Comparison of ENCODE assay signal across 20 cellular contexts in the genomic region with DNA sequence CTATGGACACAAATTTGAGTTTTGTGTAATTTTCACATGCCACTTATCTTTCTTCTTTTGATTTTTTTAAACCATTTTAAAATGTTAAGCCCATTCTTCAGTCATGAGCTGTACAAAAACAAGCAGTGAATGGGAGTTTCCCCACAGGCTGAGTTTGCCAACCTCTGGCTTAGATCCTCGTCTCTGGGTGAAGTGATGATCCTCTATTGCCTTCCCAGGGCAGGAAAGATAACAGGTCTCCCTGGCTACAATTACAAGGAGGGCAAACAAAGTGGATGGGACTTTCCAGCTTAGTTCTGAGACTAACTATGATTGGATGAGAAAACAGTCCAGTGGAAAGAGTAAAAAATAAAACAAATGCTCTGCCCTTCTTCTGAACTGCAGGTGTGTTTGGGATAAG.
DNase-seq lines count a peak whose midpoint lies in the region; ATAC-seq, FAIRE-seq and TF ChIP-seq lines count a peak whose summit lies in the region.
"Had no signal": no experiment of that assay in that cellular context is flagged by ENCODE, and none has a peak within 500 bp of the region (broad histone marks: within the 10 kb centered on the region; RNA-seq: fewer than 3 reads in every experiment).

No MANE protein-coding gene starts in this region.

- no peak overlapping the region for H3K27ac Mint-ChIP-seq in activated CD4-positive, alpha-beta T cell treated with anti-CD3 and anti-CD28 coated beads, Interleukin-2, amount 10 ng/mL, durations not matched to agents 24 days and 14 days
- H3K27ac Mint-ChIP-seq: activated CD8-positive, alpha-beta T cell treated with anti-CD3 and anti-CD28 coated beads, Interleukin-2, amount 10 ng/mL, durations not matched to agents 7 days and 5 days; activated naive CD8-positive, alpha-beta T cell treated with anti-CD3 and anti-CD28 coated beads, Interleukin-2, amount 10 ng/mL, durations not matched to agents 7 days and 5 days; CD8-positive, alpha-beta memory T cell; neural progenitor cell had no signal

- intact Hi-C loops in left lung (cut with DNase I): no loop called here
- intact Hi-C loops in activated CD4-positive, alpha-beta T cell treated with anti-CD3 and anti-CD28 coated beads, Interleukin-2, amount 10 ng/mL, durations not matched to agents 24 days and 14 days (cut with micrococcal nuclease): no loop called here

- no peaks in the 10 kb centered on the region for H3K4me1 ChIP-seq in A549
- H3K4me1 ChIP-seq in left lung: no peaks in the 10 kb centered on the region

- H3K4me3 ChIP-seq in A549 (no peak overlapping the region), left lung (no peak overlapping the region)
- H3K4me3 ChIP-seq: HAP-1, neural progenitor cell had no signal

- no peak for TF ChIP-seq RAD21 in A549 (conservative IDR thresholded peaks at IDR 0.05 in 1 of 2, IDR thresholded peaks at IDR 0.05 in 1 of 2)

- ATAC-seq in A549 (peak; percentile 43 to 60; a peak in 4 of 6 replicates), left lung (peak; percentile 46)
- ATAC-seq: activated CD8-positive, alpha-beta T cell treated with anti-CD3 and anti-CD28 coated beads, Interleukin-2, amount 10 ng/mL, durations not matched to agents 7 days and 5 days had no signal

- H3K27me3 Mint-ChIP-seq in activated CD4-positive, alpha-beta T cell treated with anti-CD3 and anti-CD28 coated beads, Interleukin-2, amount 10 ng/mL, durations not matched to agents 24 days and 14 days: peaks cover 12% of the 10 kb centered on the region

- CTCF ChIA-PET in A549 (lab: Yijun Ruan, JAX): no interaction called here

- DNase-seq in A549 (ENCODE audit: low read depth in 1 of 2, low spot score in 1 of 2) (peak; percentile 3 to 49), NCI-H2196 treated with DMSO at 0.1 percent for 48 hours (lab: John Stamatoyannopoulos, UW; ENCODE audit: unreplicated experiment) (peak; percentile 37), dermis blood vessel endothelial cell (peak; percentile 3), left lung (no peak), OCI-M1 (lab: John Stamatoyannopoulos, UW) (no peak), frontal cortex (ENCODE audit: low spot score in 2 of 2) (no peak), RCC 7860 (ENCODE audit: low spot score) (no peak)
- no peak for DNase-seq in activated CD4-positive, alpha-beta T cell treated with anti-CD3 and anti-CD28 coated beads, Interleukin-2, amount 10 ng/mL, durations not matched to agents 24 days and 14 days
- DNase-seq: activated CD8-positive, alpha-beta T cell treated with anti-CD3 and anti-CD28 coated beads, Interleukin-2, amount 10 ng/mL, durations not matched to agents 7 days and 5 days; activated naive CD8-positive, alpha-beta T cell treated with anti-CD3 and anti-CD28 coated beads, Interleukin-2, amount 10 ng/mL, durations not matched to agents 7 days and 5 days; CD8-positive, alpha-beta memory T cell; KBM-7; midbrain; NCI-H1092 treated with DMSO at 0.1 percent for 48 hours; NCI-H2171 had no signal

- TF ChIP-seq CTCF in A549 (IDR thresholded peaks at IDR 0.05): no peak
- TF ChIP-seq CTCF in left lung (IDR thresholded peaks at IDR 0.05): no peak

- WGBS in A549 (ENCODE audit: missing lambda C conversion rate): 8% methylated on average over 1 of the region's 1 CpG

- TF ChIP-seq EP300 in A549 (IDR thresholded peaks at IDR 0.05): no peak

- no peak overlapping the region for H3K4me3 Mint-ChIP-seq in activated CD4-positive, alpha-beta T cell treated with anti-CD3 and anti-CD28 coated beads, Interleukin-2, amount 10 ng/mL, durations not matched to agents 24 days and 14 days
- H3K4me3 Mint-ChIP-seq: activated CD8-positive, alpha-beta T cell treated with anti-CD3 and anti-CD28 coated beads, Interleukin-2, amount 10 ng/mL, durations not matched to agents 7 days and 5 days; activated naive CD8-positive, alpha-beta T cell treated with anti-CD3 and anti-CD28 coated beads, Interleukin-2, amount 10 ng/mL, durations not matched to agents 7 days and 5 days; CD8-positive, alpha-beta memory T cell; neural progenitor cell had no signal

- TF ChIP-seq POLR2A in A549 (IDR thresholded peaks at IDR 0.05; ENCODE audit: low read length): no peak

- H3K9me3 Mint-ChIP-seq in activated CD4-positive, alpha-beta T cell treated with anti-CD3 and anti-CD28 coated beads, Interleukin-2, amount 10 ng/mL, durations not matched to agents 24 days and 14 days: no peaks in the 10 kb centered on the region
- H3K9me3 Mint-ChIP-seq: activated naive CD8-positive, alpha-beta T cell treated with anti-CD3 and anti-CD28 coated beads, Interleukin-2, amount 10 ng/mL, durations not matched to agents 7 days and 5 days; CD8-positive, alpha-beta memory T cell; neural progenitor cell had no signal

- H3K27me3 ChIP-seq in left lung: no peaks in the 10 kb centered on the region
- H3K27me3 ChIP-seq: neural progenitor cell had no signal

- 0 out of 3 replicates have a peak overlapping the region, but pooled peaks have one; percentile 23 for H3K4me2 ChIP-seq in A549
- H3K4me2 ChIP-seq: neural progenitor cell had no signal

- no peak for FAIRE-seq in A549 (lab: Jason Lieb, UNC)
- FAIRE-seq in frontal cortex (lab: Jason Lieb, UNC): no peak
- FAIRE-seq in RCC 7860 (lab: Jason Lieb, UNC): no peak
- FAIRE-seq: GM19239, urothelium cell line had no signal

- no peaks in the 10 kb centered on the region for H3K4me1 Mint-ChIP-seq in activated CD4-positive, alpha-beta T cell treated with anti-CD3 and anti-CD28 coated beads, Interleukin-2, amount 10 ng/mL, durations not matched to agents 24 days and 14 days
- H3K4me1 Mint-ChIP-seq: activated naive CD8-positive, alpha-beta T cell treated with anti-CD3 and anti-CD28 coated beads, Interleukin-2, amount 10 ng/mL, durations not matched to agents 7 days and 5 days; CD8-positive, alpha-beta memory T cell had no signal

- H3K36me3 ChIP-seq in left lung: no peaks in the 10 kb centered on the region
- H3K36me3 ChIP-seq: HAP-1, neural progenitor cell had no signal

- POLR2A ChIA-PET in A549 (lab: Yijun Ruan, JAX): no interaction called here

- no peaks in the 10 kb centered on the region for H3K9me3 ChIP-seq in A549
- H3K9me3 ChIP-seq in left lung: no peaks in the 10 kb centered on the region
- H3K9me3 ChIP-seq: HAP-1 had no signal

- no peaks in the 10 kb centered on the region for H3K36me3 Mint-ChIP-seq in activated CD4-positive, alpha-beta T cell treated with anti-CD3 and anti-CD28 coated beads, Interleukin-2, amount 10 ng/mL, durations not matched to agents 24 days and 14 days (ENCODE audit: low read depth)
- H3K36me3 Mint-ChIP-seq: activated naive CD8-positive, alpha-beta T cell treated with anti-CD3 and anti-CD28 coated beads, Interleukin-2, amount 10 ng/mL, durations not matched to agents 7 days and 5 days; CD8-positive, alpha-beta memory T cell; neural progenitor cell had no signal

- H3K27ac ChIP-seq in A549 (no peak overlapping the region), left lung (no peak overlapping the region)
- H3K27ac ChIP-seq: HL-60, neural progenitor cell had no signal

TF ChIP-seq in A549, 52 proteins besides CTCF, POLR2A, EP300 and RAD21:
- TF ChIP-seq ZFP36 (IDR thresholded peaks at IDR 0.05; ENCODE audit: borderline replicate concordance, partially characterized antibody): no peak
- no peak for TF ChIP-seq RARB (CRISPR knock-in tag; IDR thresholded peaks at IDR 0.05)
- TF ChIP-seq, protein P1, sequence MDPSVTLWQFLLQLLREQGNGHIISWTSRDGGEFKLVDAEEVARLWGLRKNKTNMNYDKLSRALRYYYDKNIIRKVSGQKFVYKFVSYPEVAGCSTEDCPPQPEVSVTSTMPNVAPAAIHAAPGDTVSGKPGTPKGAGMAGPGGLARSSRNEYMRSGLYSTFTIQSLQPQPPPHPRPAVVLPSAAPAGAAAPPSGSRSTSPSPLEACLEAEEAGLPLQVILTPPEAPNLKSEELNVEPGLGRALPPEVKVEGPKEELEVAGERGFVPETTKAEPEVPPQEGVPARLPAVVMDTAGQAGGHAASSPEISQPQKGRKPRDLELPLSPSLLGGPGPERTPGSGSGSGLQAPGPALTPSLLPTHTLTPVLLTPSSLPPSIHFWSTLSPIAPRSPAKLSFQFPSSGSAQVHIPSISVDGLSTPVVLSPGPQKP (IDR thresholded peaks at IDR 0.05; ENCODE audit: low read depth, low read length): no peak
- TF ChIP-seq, protein P2, sequence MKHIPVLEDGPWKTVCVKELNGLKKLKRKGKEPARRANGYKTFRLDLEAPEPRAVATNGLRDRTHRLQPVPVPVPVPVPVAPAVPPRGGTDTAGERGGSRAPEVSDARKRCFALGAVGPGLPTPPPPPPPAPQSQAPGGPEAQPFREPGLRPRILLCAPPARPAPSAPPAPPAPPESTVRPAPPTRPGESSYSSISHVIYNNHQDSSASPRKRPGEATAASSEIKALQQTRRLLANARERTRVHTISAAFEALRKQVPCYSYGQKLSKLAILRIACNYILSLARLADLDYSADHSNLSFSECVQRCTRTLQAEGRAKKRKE (CRISPR knock-in tag; IDR thresholded peaks at IDR 0.05; ENCODE audit: low read depth): no peak
- TF ChIP-seq CHD2 (IDR thresholded peaks at IDR 0.05; ENCODE audit: low read length, partially characterized antibody): no peak
- no peak for TF ChIP-seq JUNB (IDR thresholded peaks at IDR 0.05)
- TF ChIP-seq RCOR1 (IDR thresholded peaks at IDR 0.05; ENCODE audit: low read depth, low read length): no peak
TF ChIP-seq in A549: peak in this region for 0.

Comparison
In these comparisons a context has a peak if more than half of its experiments do, and no peak if none do; other contexts are left out.
1. DNase-seq: peak in A549 (2 of 2), NCI-H2196 treated with DMSO at 0.1 percent for 48 hours (single experiment) and dermis blood vessel endothelial cell (single experiment); none in left lung (0 of 2), OCI-M1 (single experiment), frontal cortex (0 of 2), activated CD4-positive, alpha-beta T cell treated with anti-CD3 and anti-CD28 coated beads, Interleukin-2, amount 10 ng/mL, durations not matched to agents 24 days and 14 days (single experiment) and RCC 7860 (single experiment).